Comparison of ENCODE assay signal across 1 cellular context in genomic region chr7:16657656-16658279, GRCh38.
TF ChIP-seq lines count a peak whose summit lies in the region.

No MANE protein-coding gene starts in this region.

TF ChIP-seq in K562, 482 proteins besides CTCF, POLR2A, EP300 and RAD21 (continued from another document and continues in another):
- no peak for TF ChIP-seq ZNF407 (IDR thresholded peaks at IDR 0.05; ENCODE audit: low read depth)
- TF ChIP-seq HCFC1 (IDR thresholded peaks at IDR 0.05; ENCODE audit: low read depth, low read length) = peak; percentile 45; the same call in 1 of the 2 replicates
- peak; percentile 34 for TF ChIP-seq BRD9 (IDR thresholded peaks at IDR 0.05; ENCODE audit: low read depth, partially characterized antibody)
- no peak for TF ChIP-seq U2AF1 (optimal IDR thresholded peaks at IDR 0.05; ENCODE audit: low read depth, low read length)
- no peak for TF ChIP-seq ZNF324 (CRISPR knock-in tag; IDR thresholded peaks at IDR 0.05)
- TF ChIP-seq NCOA4 (IDR thresholded peaks at IDR 0.05; ENCODE audit: partially characterized antibody) = no peak
- TF ChIP-seq ZNF696 (CRISPR knock-in tag; conservative IDR thresholded peaks at IDR 0.05) = no peak
- TF ChIP-seq HEY1 (CRISPR knock-in tag; IDR thresholded peaks at IDR 0.05; ENCODE audit: borderline replicate concordance) = no peak
- TF ChIP-seq SIX5 (IDR thresholded peaks at IDR 0.05; ENCODE audit: borderline replicate concordance in 1 of 2, insufficient read depth in 1 of 2, low read depth in 1 of 2, low read length in 2 of 2) = no peak
- TF ChIP-seq KDM4B (IDR thresholded peaks at IDR 0.05; ENCODE audit: borderline replicate concordance in 2 of 2, low read depth in 1 of 2) = no peak
- TF ChIP-seq SMARCB1 (IDR thresholded peaks at IDR 0.05; ENCODE audit: insufficient read length, low read depth) = no peak
- TF ChIP-seq MEF2A (IDR thresholded peaks at IDR 0.05; ENCODE audit: control insufficient read depth, low read depth, low read length) = peak; percentile 61; the same call in 1 of the 2 replicates
- TF ChIP-seq TSHZ1 (CRISPR knock-in tag; IDR thresholded peaks at IDR 0.05) = no peak
- TF ChIP-seq ZNF785 (CRISPR knock-in tag; IDR thresholded peaks at IDR 0.05) = no peak
- no peak for TF ChIP-seq ZNF444 (CRISPR knock-in tag; IDR thresholded peaks at IDR 0.05)
- TF ChIP-seq RBBP5 (IDR thresholded peaks at IDR 0.05; ENCODE audit: borderline replicate concordance, insufficient read depth, low read length, poor library complexity, severe bottlenecking) = no peak
- TF ChIP-seq ZNF212 (CRISPR knock-in tag; IDR thresholded peaks at IDR 0.05) = no peak
- TF ChIP-seq TFAP4 (CRISPR knock-in tag; IDR thresholded peaks at IDR 0.05; ENCODE audit: borderline replicate concordance) = peak; percentile 31; the same call in 1 of the 2 replicates
- TF ChIP-seq FUS (optimal IDR thresholded peaks at IDR 0.05; ENCODE audit: low read depth, low read length) = no peak
- TF ChIP-seq SRSF9 (IDR thresholded peaks at IDR 0.05; ENCODE audit: borderline replicate concordance, low read depth, low read length) = no peak
- peak; percentile 69; the same call in 1 of the 2 replicates for TF ChIP-seq GATAD2A (IDR thresholded peaks at IDR 0.05)
- TF ChIP-seq U2AF2 (optimal IDR thresholded peaks at IDR 0.05; ENCODE audit: low read depth, low read length) = no peak
- no peak for TF ChIP-seq ZZZ3 (IDR thresholded peaks at IDR 0.05)
- no peak for TF ChIP-seq ZBTB7A (IDR thresholded peaks at IDR 0.05; ENCODE audit: borderline replicate concordance, control insufficient read depth, low read depth, low read length)
- TF ChIP-seq ZNF830 (CRISPR knock-in tag; IDR thresholded peaks at IDR 0.05) = no peak
- TF ChIP-seq SMARCE1 (IDR thresholded peaks at IDR 0.05) = peak; percentile 70
- no peak for TF ChIP-seq MXI1 (IDR thresholded peaks at IDR 0.05; ENCODE audit: low read depth, low read length)
- TF ChIP-seq CTBP1 (IDR thresholded peaks at IDR 0.05; ENCODE audit: borderline replicate concordance) = peak; percentile 65
- TF ChIP-seq ZNF431 (CRISPR knock-in tag; IDR thresholded peaks at IDR 0.05) = no peak
- TF ChIP-seq ADNP (tag; IDR thresholded peaks at IDR 0.05) = no peak
- TF ChIP-seq WHSC1 (IDR thresholded peaks at IDR 0.05; ENCODE audit: low read length) = no peak
- TF ChIP-seq MEIS2 (IDR thresholded peaks at IDR 0.05; ENCODE audit: partially characterized antibody) = peak; percentile 88
- TF ChIP-seq CXXC5 (CRISPR knock-in tag; IDR thresholded peaks at IDR 0.05) = no peak; the same call in none of the 2 replicates
- TF ChIP-seq BHLHE40 (IDR thresholded peaks at IDR 0.05; ENCODE audit: low read length) = peak; percentile 64
- no peak for TF ChIP-seq KDM5B (IDR thresholded peaks at IDR 0.05; ENCODE audit: insufficient replicate concordance, low read depth, low read length)
- no peak for TF ChIP-seq ZC3H4 (CRISPR knock-in tag; IDR thresholded peaks at IDR 0.05; ENCODE audit: borderline replicate concordance)
- no peak for TF ChIP-seq ZNF23 (CRISPR knock-in tag; IDR thresholded peaks at IDR 0.05)
- no peak for TF ChIP-seq HINFP (tag; conservative IDR thresholded peaks at IDR 0.05; ENCODE audit: low read depth)
- TF ChIP-seq MBD2 (IDR thresholded peaks at IDR 0.05; ENCODE audit: borderline replicate concordance, low read depth) = no peak
- no peak for TF ChIP-seq CHD1 (IDR thresholded peaks at IDR 0.05; ENCODE audit: low read length)
- no peak for TF ChIP-seq LCOR (CRISPR knock-in tag; IDR thresholded peaks at IDR 0.05)
- no peak for TF ChIP-seq ATF1 (CRISPR knock-in tag; IDR thresholded peaks at IDR 0.05)
- TF ChIP-seq ATF1 (tag; IDR thresholded peaks at IDR 0.05) = peak; percentile 45; the same call in 1 of the 2 replicates
- no peak for TF ChIP-seq EGR1 (conservative IDR thresholded peaks at IDR 0.05)
- no peak for TF ChIP-seq ELK3 (CRISPR knock-in tag; IDR thresholded peaks at IDR 0.05)
- no peak for TF ChIP-seq BRF2 (IDR thresholded peaks at IDR 0.05; ENCODE audit: borderline replicate concordance, insufficient read depth, insufficient read length)
- no peak for TF ChIP-seq POLR3A (IDR thresholded peaks at IDR 0.05; ENCODE audit: borderline replicate concordance, extremely low read depth, insufficient read depth, insufficient read length)
- no peak for TF ChIP-seq SAFB (IDR thresholded peaks at IDR 0.05; ENCODE audit: borderline replicate concordance, low read depth, low read length)
- no peak for TF ChIP-seq RBM14 (IDR thresholded peaks at IDR 0.05; ENCODE audit: borderline replicate concordance, insufficient read depth, low read depth, low read length)
- peak; percentile 75 to 85 for TF ChIP-seq TRIM24 (IDR thresholded peaks at IDR 0.05)
- TF ChIP-seq FOXM1 (IDR thresholded peaks at IDR 0.05; ENCODE audit: low read depth) = no peak; the same call in 1 of the 2 replicates
- no peak for TF ChIP-seq FOXM1 (CRISPR knock-in tag; IDR thresholded peaks at IDR 0.05; ENCODE audit: low read depth)
- no peak for TF ChIP-seq FOS (IDR thresholded peaks at IDR 0.05; ENCODE audit: extremely low read depth, insufficient read length)
- no peak for TF ChIP-seq NR2C2 (CRISPR knock-in tag; IDR thresholded peaks at IDR 0.05)
- TF ChIP-seq NR2C2 (tag; IDR thresholded peaks at IDR 0.05) = 0 out of 2 replicates have a peak, but pooled peaks have one; percentile 58
- no peak for TF ChIP-seq ZNF639 (CRISPR knock-in tag; conservative IDR thresholded peaks at IDR 0.05 in 1 of 2, IDR thresholded peaks at IDR 0.05 in 1 of 2)
- no peak for TF ChIP-seq FIP1L1 (IDR thresholded peaks at IDR 0.05; ENCODE audit: low read depth, low read length, poor library complexity, severe bottlenecking)
